In the genomic region with DNA sequence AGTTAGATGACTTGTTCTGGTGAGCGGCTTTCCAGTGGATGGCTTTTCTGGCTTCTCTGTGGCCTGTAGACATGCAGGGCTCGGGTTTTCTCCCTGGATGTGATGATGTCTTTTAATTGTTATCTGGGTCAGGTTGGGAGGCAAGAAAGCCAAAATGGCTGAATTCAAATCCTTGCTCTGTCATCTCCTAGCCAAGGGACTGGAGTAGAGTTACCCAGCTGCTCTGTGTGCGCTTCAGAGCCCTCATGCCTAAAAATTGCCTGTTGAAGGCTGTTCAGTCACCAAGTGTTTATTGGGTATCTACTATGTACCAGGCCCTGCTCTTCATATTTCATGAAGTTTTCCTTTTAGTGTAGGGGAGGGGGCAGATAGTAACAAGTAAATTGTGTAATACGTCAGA, we compare ENCODE assay signal across 26 cellular contexts. TPM values are rescaled to one million over a fixed set of nuclear protein-coding genes. Genes with fewer than 3 reads are reported as not detected.
DNase-seq lines count a peak whose midpoint lies in the region; ATAC-seq and TF ChIP-seq lines count a peak whose summit lies in the region.
"Had no signal": no experiment of that assay in that cellular context is flagged by ENCODE, and none has a peak within 500 bp of the region (broad histone marks: within the 10 kb centered on the region; RNA-seq: fewer than 3 reads in every experiment).

No MANE protein-coding gene starts in this region.

- H3K4me1 ChIP-seq in DND-41 (ENCODE audit: insufficient read depth, low read length) = peaks cover 64% of the 10 kb centered on the region
- H3K4me1 ChIP-seq in Karpas-422 (ENCODE audit: low read length) = peaks cover 100% of the 10 kb centered on the region
- peaks cover 54% of the 10 kb centered on the region for H3K4me1 ChIP-seq in iPS-20b (ENCODE audit: insufficient read depth, low read length)
- peaks cover 0 to 41% of the 10 kb centered on the region in 2 donors for H3K4me1 ChIP-seq in right atrium auricular region
- H3K4me1 ChIP-seq in mesenchymal stem cell (ENCODE audit: control insufficient read depth, insufficient read depth, low read depth, low read length) = peaks cover 10% of the 10 kb centered on the region
- H3K4me1 ChIP-seq: SJCRH30 had no signal

- no peak overlapping the region for H2BK12ac ChIP-seq in mesenchymal stem cell (ENCODE audit: low read length in 2 of 2)

- H3K27ac ChIP-seq in DND-41 (ENCODE audit: low read length) = 0 out of 2 replicates have a peak overlapping the region, but pooled peaks have one; percentile 25
- H3K27ac ChIP-seq in Karpas-422 (ENCODE audit: low read length) = peak overlapping the region; percentile 83
- peak overlapping the region; percentile 38 for H3K27ac ChIP-seq in iPS-20b (ENCODE audit: low read length)
- H3K27ac ChIP-seq in right atrium auricular region = no peak overlapping the region
- no peak overlapping the region for H3K27ac ChIP-seq in mesenchymal stem cell (ENCODE audit: low read length, poor library complexity, severe bottlenecking)
- H3K27ac ChIP-seq: A549, Peyer's patch, SJCRH30 had no signal

- no peaks in the 10 kb centered on the region for H3K27me3 Mint-ChIP-seq in progenitor cell of endocrine pancreas
- H3K27me3 Mint-ChIP-seq: B cell; CD4-positive, CD25-positive, alpha-beta regulatory T cell; IgD-negative memory B cell had no signal

- no peak for TF ChIP-seq CTCF in DND-41 (IDR thresholded peaks at IDR 0.05; ENCODE audit: borderline replicate concordance, extremely low read depth, low read length, poor library complexity, severe bottlenecking)
- TF ChIP-seq CTCF in progenitor cell of endocrine pancreas (IDR thresholded peaks at IDR 0.05; ENCODE audit: unreplicated experiment) = no peak
- TF ChIP-seq CTCF in right atrium auricular region (IDR thresholded peaks at IDR 0.05) = no peak

- H2BK15ac ChIP-seq in mesenchymal stem cell (ENCODE audit: low read depth, poor library complexity, severe bottlenecking) = no peak overlapping the region

- no peak for ATAC-seq in DND-41 (ENCODE audit: insufficient read depth, low read depth)
- ATAC-seq: A549 had no signal

- no peak overlapping the region for H2BK120ac ChIP-seq in mesenchymal stem cell (ENCODE audit: low read depth, low read length)

- H2AFZ ChIP-seq in DND-41 (ENCODE audit: low read depth, low read length) = no peak overlapping the region
- H2AFZ ChIP-seq in Karpas-422 (ENCODE audit: low read length) = no peak overlapping the region
- H2AFZ ChIP-seq in mesenchymal stem cell (ENCODE audit: low read depth, low read length) = no peak overlapping the region

- 97% methylated on average over 4 of the region's 4 CpGs for WGBS in mesenchymal stem cell

- H3K27me3 ChIP-seq in DND-41 (ENCODE audit: insufficient read depth, low read length, poor library complexity) (no peaks in the 10 kb centered on the region), Karpas-422 (ENCODE audit: low read length) (no peaks in the 10 kb centered on the region), iPS-20b (ENCODE audit: insufficient read depth, low read length) (no peaks in the 10 kb centered on the region), right atrium auricular region (no peaks in the 10 kb centered on the region), mesenchymal stem cell (ENCODE audit: control insufficient read depth in 1 of 2, insufficient read depth in 1 of 2, low read length in 2 of 2) (no peaks in the 10 kb centered on the region)
- H3K27me3 ChIP-seq: MG63, Peyer's patch, SJCRH30 had no signal

- H3K4me2 ChIP-seq in DND-41 (ENCODE audit: insufficient read depth, low read length) (no peak overlapping the region), Karpas-422 (ENCODE audit: low read depth, low read length, poor library complexity, severe bottlenecking) (peak overlapping the region; percentile 33), mesenchymal stem cell (ENCODE audit: low read length, poor library complexity, severe bottlenecking) (no peak overlapping the region)
- H3K4me2 ChIP-seq: A549 had no signal

- no peak overlapping the region for H4K91ac ChIP-seq in mesenchymal stem cell (ENCODE audit: low read length)

- no peaks in the 10 kb centered on the region for H3K9me3 ChIP-seq in DND-41 (ENCODE audit: insufficient read depth, low read length, severe bottlenecking)
- no peaks in the 10 kb centered on the region for H3K9me3 ChIP-seq in Karpas-422 (ENCODE audit: low read length)
- H3K9me3 ChIP-seq in iPS-20b (ENCODE audit: insufficient read depth, low read depth, low read length) = no peaks in the 10 kb centered on the region
- H3K9me3 ChIP-seq in right atrium auricular region = no peaks in the 10 kb centered on the region
- no peaks in the 10 kb centered on the region for H3K9me3 ChIP-seq in mesenchymal stem cell (ENCODE audit: control insufficient read depth, low read length)
- H3K9me3 ChIP-seq: A549, Caco-2, HAP-1, MG63, Peyer's patch, SJCRH30 had no signal

- H3K9ac ChIP-seq in DND-41 (ENCODE audit: low read depth, low read length) = no peak overlapping the region
- 0 out of 2 replicates have a peak overlapping the region, but pooled peaks have one; percentile 5 for H3K9ac ChIP-seq in Karpas-422 (ENCODE audit: low read length)
- H3K9ac ChIP-seq in iPS-20b (ENCODE audit: low read depth, low read length) = peak overlapping the region; percentile 42; the same call in 1 of the 2 replicates
- no peak overlapping the region for H3K9ac ChIP-seq in mesenchymal stem cell (ENCODE audit: low read length)

- peaks cover 58% of the 10 kb centered on the region for H3K4me1 Mint-ChIP-seq in progenitor cell of endocrine pancreas (ENCODE audit: low read depth)

- no peak overlapping the region for H3K23ac ChIP-seq in mesenchymal stem cell (ENCODE audit: low read length in 2 of 2)

- peaks cover 71% of the 10 kb centered on the region for H4K20me1 ChIP-seq in DND-41 (ENCODE audit: insufficient read depth, low read length)
- H4K20me1 ChIP-seq in Karpas-422 (ENCODE audit: insufficient read depth, low read depth, low read length) = peaks cover 22% of the 10 kb centered on the region

- H3K36me3 ChIP-seq in DND-41 (ENCODE audit: insufficient read depth, low read length) = peaks cover 14% of the 10 kb centered on the region; the same call in 1 of the 2 replicates
- H3K36me3 ChIP-seq in Karpas-422 (ENCODE audit: insufficient read depth, low read length) = peaks cover 27% of the 10 kb centered on the region
- no peaks in the 10 kb centered on the region for H3K36me3 ChIP-seq in iPS-20b (ENCODE audit: insufficient read depth, low read depth, low read length)
- H3K36me3 ChIP-seq in right atrium auricular region = no peaks in the 10 kb centered on the region
- H3K36me3 ChIP-seq in mesenchymal stem cell (ENCODE audit: control insufficient read depth in 1 of 2, insufficient read depth in 2 of 2, low read depth in 1 of 2, low read length in 2 of 2) = peaks cover 3 to 11% of the 10 kb centered on the region in 2 experiments
- H3K36me3 ChIP-seq: HAP-1, Peyer's patch had no signal

- H2AK5ac ChIP-seq in mesenchymal stem cell (ENCODE audit: low read length, severe bottlenecking) = no peak overlapping the region

- DNase-seq in DND-41 (no peak), Karpas-422 (peak; percentile 48), progenitor cell of endocrine pancreas (ENCODE audit: low spot score, unreplicated experiment) (no peak), right atrium auricular region (ENCODE audit: low spot score) (no peak), activated T-cell treated with anti-CD3 and anti-CD28 coated beads for 4 hours (no peak), mesenchymal stem cell (no peak)
- no peak for DNase-seq in effector CD8-positive, alpha-beta T cell (lab: John Stamatoyannopoulos, UW)
- DNase-seq: Caco-2; CD4-positive, CD25-positive, alpha-beta regulatory T cell; DMS 273 treated with DMSO at 0.1 percent for 48 hours; DMS79 treated with DMSO at 0.1 percent for 48 hours; MG63; NCI-H1417; NCI-H1694 treated with DMSO at 0.1 percent for 48 hours; NCI-H2081 treated with DMSO at 0.1 percent for 48 hours; NCI-H2171 treated with DMSO at 0.1 percent for 48 hours; NCI-H524 treated with DMSO at 0.1 percent for 48 hours; NCI-H82; Peyer's patch had no signal

- no peaks in the 10 kb centered on the region for H3K9me3 Mint-ChIP-seq in progenitor cell of endocrine pancreas (ENCODE audit: low read depth)
- H3K9me3 Mint-ChIP-seq: CD4-positive, CD25-positive, alpha-beta regulatory T cell; IgD-negative memory B cell had no signal

- no peak overlapping the region for H4K8ac ChIP-seq in mesenchymal stem cell (ENCODE audit: low read length)

- H3K9me2 ChIP-seq in Karpas-422 (replicated peaks; ENCODE audit: insufficient read depth, low read length) = no peaks in the 10 kb centered on the region

- H3K4ac ChIP-seq in mesenchymal stem cell (ENCODE audit: low read depth in 1 of 2, low read length in 2 of 2) = no peak overlapping the region

- H3K4me3 ChIP-seq in DND-41 (ENCODE audit: low read depth in 1 of 2, low read length in 2 of 2) (no peak overlapping the region), Karpas-422 (ENCODE audit: low read length) (no peak overlapping the region), iPS-20b (ENCODE audit: low read length) (no peak overlapping the region), right atrium auricular region (no peak overlapping the region), mesenchymal stem cell (ENCODE audit: insufficient read depth in 1 of 2, low read depth in 1 of 2, low read length in 2 of 2) (no peak overlapping the region)
- H3K4me3 ChIP-seq: A549, GM12878, HAP-1, MG63, Peyer's patch, SJCRH30 had no signal

- H3K79me1 ChIP-seq in mesenchymal stem cell (replicated peaks; ENCODE audit: low read length, poor library complexity, severe bottlenecking) = peaks cover 21% of the 10 kb centered on the region

- peaks cover 100% of the 10 kb centered on the region for H3K79me2 ChIP-seq in DND-41 (ENCODE audit: insufficient read depth, low read length)
- peaks cover 100% of the 10 kb centered on the region for H3K79me2 ChIP-seq in Karpas-422 (ENCODE audit: low read length)

- H2BK5ac ChIP-seq in mesenchymal stem cell (ENCODE audit: low read depth, low read length, poor library complexity, severe bottlenecking) = no peak overlapping the region

- H3K36me3 Mint-ChIP-seq in progenitor cell of endocrine pancreas (ENCODE audit: insufficient read depth) = no peaks in the 10 kb centered on the region
- H3K36me3 Mint-ChIP-seq: CD4-positive, CD25-positive, alpha-beta regulatory T cell had no signal

- H3K18ac ChIP-seq in mesenchymal stem cell (ENCODE audit: low read depth in 1 of 2, low read length in 2 of 2) = no peak overlapping the region

- no peak overlapping the region for H3K4me3 Mint-ChIP-seq in progenitor cell of endocrine pancreas (ENCODE audit: low read depth)
- H3K4me3 Mint-ChIP-seq: B cell; CD4-positive, CD25-positive, alpha-beta regulatory T cell; IgD-negative memory B cell had no signal

- H3K27ac Mint-ChIP-seq in progenitor cell of endocrine pancreas = peak overlapping the region; percentile 78
- H3K27ac Mint-ChIP-seq: B cell, IgD-negative memory B cell had no signal

- no peak overlapping the region for H3K14ac ChIP-seq in mesenchymal stem cell (ENCODE audit: low read length in 2 of 2)

RNA-seq across cellular contexts. Expression of a gene that starts 7.3 kb away (rescaled TPM):
- 23.8 and 78.6 TPM in 2 replicates for total RNA-seq in Karpas-422 (2014; rRNA removed; shearing (Covaris generic); ENCODE audit: low replicate concordance)
- total RNA-seq in progenitor cell of endocrine pancreas = 69.8 and 82.8 TPM in 2 replicates
- 10 to 100 TPM; 22.6 to 26.1 TPM for total RNA-seq in right atrium auricular region
- polyA plus RNA-seq in mesenchymal stem cell (2013, experiment 1 of 2) = 20.4 TPM
- polyA plus RNA-seq in mesenchymal stem cell (2013, experiment 2 of 2) = 21.4 TPM

Comparison
In these comparisons a context has a peak if more than half of its experiments do, and no peak if none do; other contexts are left out.
1. H3K27ac ChIP-seq: peak in DND-41 (single experiment), Karpas-422 (single experiment) and iPS-20b (single experiment); none in right atrium auricular region (0 of 2) and mesenchymal stem cell (single experiment).
2. H3K9ac ChIP-seq: peak in Karpas-422 (single experiment) and iPS-20b (single experiment); none in DND-41 (single experiment) and mesenchymal stem cell (single experiment).